In genomic region chr7:26291251-26291650, GRCh38 we compare ENCODE assay signal across 8 cellular contexts. TPM values are rescaled to one million over a fixed set of nuclear protein-coding genes. Genes with fewer than 3 reads are reported as not detected.
DNase-seq lines count a peak whose midpoint lies in the region; ATAC-seq, FAIRE-seq and TF ChIP-seq lines count a peak whose summit lies in the region.

No MANE protein-coding gene starts in this region.

- H3K27me3 ChIP-seq in HUES48 (ENCODE audit: control insufficient read depth, insufficient read depth, low read length) (no peaks in the 10 kb centered on the region), breast epithelium (no peaks in the 10 kb centered on the region), muscle layer of duodenum (ENCODE audit: low read depth, low read length) (no peaks in the 10 kb centered on the region), tibial nerve (peaks cover 0 to 11% of the 10 kb centered on the region in 2 donors)

- no peaks in the 10 kb centered on the region for H3K36me3 ChIP-seq in HUES48 (ENCODE audit: control insufficient read depth, insufficient read depth, low read length)
- H3K36me3 ChIP-seq in breast epithelium: no peaks in the 10 kb centered on the region
- H3K36me3 ChIP-seq in muscle layer of duodenum (ENCODE audit: control insufficient read depth in 1 of 2, insufficient read depth in 2 of 2, low read length in 2 of 2): no peaks in the 10 kb centered on the region
- no peaks in the 10 kb centered on the region for H3K36me3 ChIP-seq in tibial nerve

- H3K4me1 ChIP-seq in A549 (0 out of 3 replicates have a peak, but pooled peaks cover 4% of the 10 kb centered on the region), HUES48 (ENCODE audit: control insufficient read depth, insufficient read depth, low read length) (0 out of 2 replicates have a peak, but pooled peaks cover 13% of the 10 kb centered on the region), breast epithelium (no peaks in the 10 kb centered on the region), muscle layer of duodenum (ENCODE audit: control insufficient read depth in 1 of 2, insufficient read depth in 2 of 2, low read length in 2 of 2) (peaks cover 0 to 6% of the 10 kb centered on the region in 2 donors), tibial nerve (peaks cover 0 to 15% (median 3%) of the 10 kb centered on the region in 4 donors)

- no peak for TF ChIP-seq CTCF in A549 (IDR thresholded peaks at IDR 0.05)
- no peak for TF ChIP-seq CTCF in breast epithelium (IDR thresholded peaks at IDR 0.05)
- no peak for TF ChIP-seq CTCF in foreskin fibroblast (IDR thresholded peaks at IDR 0.05; ENCODE audit: low read depth, low read length)
- TF ChIP-seq CTCF in tibial nerve (IDR thresholded peaks at IDR 0.05): no peak

- peak overlapping the region; percentile 77 for H3K4me2 ChIP-seq in A549

- H3K9ac ChIP-seq in HUES48 (ENCODE audit: low read depth, low read length): no peak overlapping the region

- TF ChIP-seq EP300 in A549 (IDR thresholded peaks at IDR 0.05) (no peak), tibial nerve (IDR thresholded peaks at IDR 0.05) (no peak)

- no peak for TF ChIP-seq RAD21 in A549 (conservative IDR thresholded peaks at IDR 0.05 in 1 of 2, IDR thresholded peaks at IDR 0.05 in 1 of 2)

- intact Hi-C loops in breast epithelium (cut with DNase I; ENCODE audit: low total_unique reads): no loop called here

- no peak for ATAC-seq in A549

- 49% methylated on average over 4 of the region's 4 CpGs for WGBS in A549 (ENCODE audit: missing lambda C conversion rate)
- WGBS in tibial nerve, 2 donors: 35 to 44% methylated on average over 4 of the region's 4 CpGs

- DNase-seq in A549 (ENCODE audit: low read depth in 1 of 2, low spot score in 1 of 2): no peak
- no peak for DNase-seq in breast epithelium (ENCODE audit: low spot score in 2 of 2)
- no peak for DNase-seq in cerebellum (ENCODE audit: low spot score)
- DNase-seq in foreskin fibroblast: no peak
- DNase-seq in ecto neural progenitor cell (ENCODE audit: low spot score): no peak
- DNase-seq in tibial nerve (ENCODE audit: low spot score in 2 of 2): no peak

- POLR2A ChIA-PET in A549 (lab: Yijun Ruan, JAX): interaction anchor here (0.5 to 1.2 kb wide), 2 partner anchors 32 to 91 kb away, joined by 3 to 4 read pairs; partner anchors contain the start of gene HNRNPA2B1

- CTCF ChIA-PET in A549 (lab: Yijun Ruan, JAX): interaction anchor here (0.8 to 1.7 kb wide), 9 partner anchors 9 to 398 kb away, joined by 3 to 7 read pairs (median 3); no protein-coding TSS in a partner anchor

- H3K4me3 ChIP-seq in A549 (peak overlapping the region; percentile 64), HUES48 (ENCODE audit: low read depth, low read length) (peak overlapping the region; percentile 79), breast epithelium (peak overlapping the region; percentile 59 to 79 (median 62)), muscle layer of duodenum (ENCODE audit: low read depth in 1 of 2, low read length in 2 of 2) (peak overlapping the region; percentile 37 to 68), foreskin fibroblast (ENCODE audit: low read depth in 1 of 2, low read length in 2 of 2) (no peak overlapping the region), tibial nerve (peak overlapping the region in 2 of 4 donors; percentile 61 to 65)

- TF ChIP-seq POLR2A in A549 (IDR thresholded peaks at IDR 0.05; ENCODE audit: low read length) (no peak), breast epithelium (IDR thresholded peaks at IDR 0.05) (no peak), tibial nerve (IDR thresholded peaks at IDR 0.05) (no peak)

- H3K9me3 ChIP-seq in A549: no peaks in the 10 kb centered on the region
- no peaks in the 10 kb centered on the region for H3K9me3 ChIP-seq in HUES48 (ENCODE audit: control insufficient read depth, insufficient read depth, low read length)
- no peaks in the 10 kb centered on the region for H3K9me3 ChIP-seq in breast epithelium
- H3K9me3 ChIP-seq in muscle layer of duodenum (ENCODE audit: control insufficient read depth in 1 of 2, low read length in 2 of 2): no peaks in the 10 kb centered on the region
- no peaks in the 10 kb centered on the region for H3K9me3 ChIP-seq in tibial nerve

- no peak for FAIRE-seq in A549 (lab: Jason Lieb, UNC)

- peak overlapping the region; percentile 70 to 91; a peak in 5 of 6 replicates for H3K27ac ChIP-seq in A549
- H3K27ac ChIP-seq in HUES48 (ENCODE audit: low read depth, low read length): no peak overlapping the region
- no peak overlapping the region for H3K27ac ChIP-seq in breast epithelium
- no peak overlapping the region for H3K27ac ChIP-seq in muscle layer of duodenum (ENCODE audit: low read length)
- no peak overlapping the region for H3K27ac ChIP-seq in tibial nerve

TF ChIP-seq in A549, 52 proteins besides CTCF, POLR2A, EP300 and RAD21:
- TF ChIP-seq E2F6 (IDR thresholded peaks at IDR 0.05; ENCODE audit: borderline replicate concordance, low read depth) (no peak), HOXB13 (CRISPR knock-in tag; IDR thresholded peaks at IDR 0.05; ENCODE audit: low read depth) (no peak), RFX5 (IDR thresholded peaks at IDR 0.05) (no peak), JUN (IDR thresholded peaks at IDR 0.05) (no peak), ESRRA (IDR thresholded peaks at IDR 0.05; ENCODE audit: borderline replicate concordance, low read length) (no peak), POLR2AphosphoS2 (conservative IDR thresholded peaks at IDR 0.05; ENCODE audit: low read length) (no peak), FOSL2 (IDR thresholded peaks at IDR 0.05) (no peak), FOSL2 (CRISPR knock-in tag; IDR thresholded peaks at IDR 0.05) (no peak), HEYL (CRISPR knock-in tag; IDR thresholded peaks at IDR 0.05) (no peak), FOSB (CRISPR knock-in tag; IDR thresholded peaks at IDR 0.05) (no peak), PBX3 (IDR thresholded peaks at IDR 0.05) (no peak), HMGXB4 (CRISPR knock-in tag; IDR thresholded peaks at IDR 0.05; ENCODE audit: borderline replicate concordance) (no peak), MAX (IDR thresholded peaks at IDR 0.05) (no peak), BCL3 (IDR thresholded peaks at IDR 0.05) (no peak), CEBPB (IDR thresholded peaks at IDR 0.05) (no peak), HDAC2 (IDR thresholded peaks at IDR 0.05) (no peak), CBX8 (IDR thresholded peaks at IDR 0.05) (no peak)

RNA-seq across cellular contexts. Expression of gene SNX10, which starts 0.4 kb away (rescaled TPM):
- polyA plus RNA-seq in A549 (2011; rRNA removed): 10.1 and 12.6 TPM in 2 replicates
- polyA plus RNA-seq in A549 (2012; cell fraction: cytosol; rRNA removed): 2.0 and 2.4 TPM in 2 replicates
- 0.54 and 0.70 TPM in 2 replicates for polyA plus RNA-seq in A549 (2012; cell fraction: nucleus; rRNA removed)
- polyA plus RNA-seq in A549 (2017; fragmentation: RNase III; extraction: RNeasy Plus Mini Kit Qiagen cat#74134 plus additional on column Dnase treatment): 4.5 to 5.5 TPM (median 5.1 TPM) in 3 replicates
- 1.7 and 1.9 TPM in 2 replicates for polyA minus RNA-seq in A549 (2011; rRNA and poly(A)+ RNA removed)
- total RNA-seq in breast epithelium: 10 to 100 TPM; 13.4 to 24.6 (median 18.1) TPM
- 40.6 TPM for total RNA-seq in cerebellum
- total RNA-seq in tibial nerve: 10 to 100 TPM in 1 of 4 donors, 1 to 10 TPM in 3; 1.7 to 15.9 (median 2.5) TPM

Comparison
In these comparisons a context has a peak if more than half of its experiments do, and no peak if none do; other contexts are left out.
1. H3K27ac ChIP-seq: peak in A549 (2 of 2); none in HUES48 (single experiment), breast epithelium (0 of 2), muscle layer of duodenum (single experiment) and tibial nerve (0 of 4).
2. H3K4me3 ChIP-seq: peak in A549 (single experiment), HUES48 (single experiment), breast epithelium (3 of 3) and muscle layer of duodenum (2 of 2); none in foreskin fibroblast (0 of 2).